ENCODE assay signal across 8 cellular contexts in genomic region chr18:55477537-55478300, GRCh38.
A peak's percentile ranks its signal among the peaks of the same experiment; 100 is the strongest.
DNase-seq lines count a peak whose midpoint lies in the region; ATAC-seq lines count a peak whose summit lies in the region.

No MANE protein-coding gene starts in this region.

- H3K36me3 Mint-ChIP-seq in activated CD8-positive, alpha-beta memory T cell treated with anti-CD3 and anti-CD28 coated beads, Interleukin-2, amount 10 ng/mL, durations not matched to agents 7 days and 5 days: peaks cover 4% of the 10 kb centered on the region

- CTCF ChIA-PET in activated CD8-positive, alpha-beta memory T cell treated with anti-CD3 and anti-CD28 coated beads, Interleukin-2, amount 10 ng/mL, durations not matched to agents 7 days and 5 days (lab: Charles Lee): no interaction called here

- DNase-seq in activated CD8-positive, alpha-beta memory T cell treated with anti-CD3 and anti-CD28 coated beads, Interleukin-2, amount 10 ng/mL, durations not matched to agents 7 days and 5 days: peak; percentile 43
- DNase-seq in activated CD8-positive, alpha-beta memory T cell treated with anti-CD3 and anti-CD28 coated beads, Interleukin-2, amount 50 U/mL, for 4 hours: no peak
- DNase-seq in NCI-H1694 treated with DMSO at 0.1 percent for 48 hours (lab: John Stamatoyannopoulos, UW): peak; percentile 17
- DNase-seq in amniotic epithelial cell (ENCODE audit: low read depth): peak; percentile 80
- peak; percentile 64 for DNase-seq in inferior parietal cortex (ENCODE audit: extremely low spot score)
- no peak for DNase-seq in stimulated activated naive CD8-positive, alpha-beta T cell treated with anti-CD3 and anti-CD28 coated beads, Interleukin-15, Interleukin-2, amounts not matched to agents 100 U/mL and 50 U/mL, for 24 hours
- no peak for DNase-seq in DMS114 treated with DMSO at 0.1 percent for 48 hours (lab: John Stamatoyannopoulos, UW; ENCODE audit: unreplicated experiment)

- H3K27me3 Mint-ChIP-seq in activated CD8-positive, alpha-beta memory T cell treated with anti-CD3 and anti-CD28 coated beads, Interleukin-2, amount 10 ng/mL, durations not matched to agents 7 days and 5 days: peaks cover 8% of the 10 kb centered on the region

- H3K4me3 Mint-ChIP-seq in activated CD8-positive, alpha-beta memory T cell treated with anti-CD3 and anti-CD28 coated beads, Interleukin-2, amount 10 ng/mL, durations not matched to agents 7 days and 5 days: peak overlapping the region; percentile 70

- peak; percentile 78 for ATAC-seq in activated CD8-positive, alpha-beta memory T cell treated with anti-CD3 and anti-CD28 coated beads, Interleukin-2, amount 10 ng/mL, durations not matched to agents 7 days and 5 days
- peak; percentile 93 for ATAC-seq in HG02623 (IDR thresholded peaks at IDR 0.05; ENCODE audit: unreplicated experiment)
- ATAC-seq in stimulated activated naive CD8-positive, alpha-beta T cell treated with anti-CD3 and anti-CD28 coated beads, Interleukin-15, Interleukin-2, amounts not matched to agents 100 U/mL and 50 U/mL, for 24 hours: peak; percentile 73

- H3K4me1 Mint-ChIP-seq in activated CD8-positive, alpha-beta memory T cell treated with anti-CD3 and anti-CD28 coated beads, Interleukin-2, amount 10 ng/mL, durations not matched to agents 7 days and 5 days: peaks cover 7% of the 10 kb centered on the region

- H3K27ac Mint-ChIP-seq in activated CD8-positive, alpha-beta memory T cell treated with anti-CD3 and anti-CD28 coated beads, Interleukin-2, amount 10 ng/mL, durations not matched to agents 7 days and 5 days: peak overlapping the region; percentile 72

- peaks cover 2% of the 10 kb centered on the region for H3K9me3 Mint-ChIP-seq in activated CD8-positive, alpha-beta memory T cell treated with anti-CD3 and anti-CD28 coated beads, Interleukin-2, amount 10 ng/mL, durations not matched to agents 7 days and 5 days (ENCODE audit: low read depth)

Comparison
In these comparisons a context has a peak if more than half of its experiments do, and no peak if none do; other contexts are left out.
1. DNase-seq: peak in activated CD8-positive, alpha-beta memory T cell treated with anti-CD3 and anti-CD28 coated beads, Interleukin-2, amount 10 ng/mL, durations not matched to agents 7 days and 5 days (single experiment), NCI-H1694 treated with DMSO at 0.1 percent for 48 hours (single experiment), amniotic epithelial cell (single experiment) and inferior parietal cortex (single experiment); none in activated CD8-positive, alpha-beta memory T cell treated with anti-CD3 and anti-CD28 coated beads, Interleukin-2, amount 50 U/mL, for 4 hours (single experiment), stimulated activated naive CD8-positive, alpha-beta T cell treated with anti-CD3 and anti-CD28 coated beads, Interleukin-15, Interleukin-2, amounts not matched to agents 100 U/mL and 50 U/mL, for 24 hours (single experiment) and DMS114 treated with DMSO at 0.1 percent for 48 hours (single experiment).
2. Peak in every context shown above with its lines, with median percentiles within 50 percentile points of each other: ATAC-seq.